5 cellular contexts compared by ENCODE assay signal in genomic region chr5:146401021-146401420, GRCh38.
"Had no signal": no experiment of that assay in that cellular context is flagged by ENCODE, and none has a peak within 500 bp of the region (broad histone marks: within the 10 kb centered on the region; RNA-seq: fewer than 3 reads in every experiment).

No MANE protein-coding gene starts in this region.

- H3K27ac Mint-ChIP-seq: IgD-negative memory B cell had no signal

- H3K4me3 ChIP-seq: K562 had no signal

- H3K4me3 Mint-ChIP-seq: IgD-negative memory B cell had no signal

- H3K4me1 Mint-ChIP-seq: IgD-negative memory B cell had no signal

- H3K27ac ChIP-seq: HL-60 had no signal

- DNase-seq: IMR-90 had no signal

- ATAC-seq: HepG2, K562 had no signal
